Comparison of ENCODE assay signal across 12 cellular contexts in genomic region chr1:226657788-226658537, GRCh38.
DNase-seq lines count a peak whose midpoint lies in the region; ATAC-seq and TF ChIP-seq lines count a peak whose summit lies in the region.
"Had no signal": no experiment of that assay in that cellular context is flagged by ENCODE, and none has a peak within 500 bp of the region (broad histone marks: within the 10 kb centered on the region; RNA-seq: fewer than 3 reads in every experiment).

No MANE protein-coding gene starts in this region.

- peaks cover 0 to 2% (median 0%) of the 10 kb centered on the region in 7 donors for H3K9me3 Mint-ChIP-seq in CD14-positive monocyte
- H3K9me3 Mint-ChIP-seq in naive thymus-derived CD8-positive, alpha-beta T cell = no peaks in the 10 kb centered on the region
- H3K9me3 Mint-ChIP-seq: central memory CD8-positive, alpha-beta T cell had no signal

- H3K36me3 ChIP-seq in tibial nerve = no peaks in the 10 kb centered on the region

- no peak overlapping the region for H3K4me3 ChIP-seq in tibial nerve

- H3K27ac Mint-ChIP-seq in CD14-positive monocyte = peak overlapping the region in 5 of 7 donors; percentile 43 to 92 (median 82)
- no peak overlapping the region for H3K27ac Mint-ChIP-seq in naive thymus-derived CD8-positive, alpha-beta T cell

- H3K9me3 ChIP-seq in tibial nerve = no peaks in the 10 kb centered on the region

- peaks cover 39 to 43% of the 10 kb centered on the region in 2 donors for H3K36me3 Mint-ChIP-seq in CD14-positive monocyte
- H3K36me3 Mint-ChIP-seq in naive thymus-derived CD8-positive, alpha-beta T cell = peaks cover 0 to 29% (median 0%) of the 10 kb centered on the region in 3 donors

- H3K27me3 Mint-ChIP-seq in CD14-positive monocyte (ENCODE audit: low read depth in 3 of 3) = peaks cover 0 to 5% (median 4%) of the 10 kb centered on the region in 3 donors
- no peaks in the 10 kb centered on the region for H3K27me3 Mint-ChIP-seq in naive thymus-derived CD8-positive, alpha-beta T cell
- H3K27me3 Mint-ChIP-seq: central memory CD8-positive, alpha-beta T cell had no signal

- POLR2A ChIA-PET in naive thymus-derived CD8-positive, alpha-beta T cell (lab: Charles Lee) = interaction anchor here (0.7 to 33.5 kb wide), 6 partner anchors 5 to 81 kb away, joined by 3 to 613 read pairs (median 4); partner anchors contain the start of gene ITPKB

- H3K4me3 Mint-ChIP-seq in CD14-positive monocyte = no peak overlapping the region
- H3K4me3 Mint-ChIP-seq in naive thymus-derived CD8-positive, alpha-beta T cell = peak overlapping the region in 9 of 10 donors; percentile 6 to 92 (median 58)

- no peak for TF ChIP-seq CTCF in CD14-positive monocyte (IDR thresholded peaks at IDR 0.05)
- no peak for TF ChIP-seq CTCF in tibial nerve (IDR thresholded peaks at IDR 0.05)

- 49 to 54% methylated on average over 11 of the region's 11 CpGs for WGBS in tibial nerve, 2 donors

- DNase-seq in CD14-positive monocyte (ENCODE audit: low spot score) (no peak), NCI-H128 (lab: John Stamatoyannopoulos, UW; ENCODE audit: unreplicated experiment) (peak; percentile 22), tibial nerve (ENCODE audit: low spot score in 2 of 2) (no peak)
- peak in 1 of 10 donors; percentile 15 for DNase-seq in naive thymus-derived CD8-positive, alpha-beta T cell
- DNase-seq: DND-41, kidney glomerular epithelial cell, NCI-H1417 treated with DMSO at 0.1 percent for 48 hours had no signal

- H3K27ac ChIP-seq in angular gyrus (ENCODE audit: low read depth, low read length) (peak overlapping the region; percentile 83), tibial nerve (peak overlapping the region in 2 of 4 donors; percentile 67 to 75)

- TF ChIP-seq POLR2A in tibial nerve (IDR thresholded peaks at IDR 0.05) = no peak

- H3K27me3 ChIP-seq in tibial nerve = no peaks in the 10 kb centered on the region

- peaks cover 0 to 100% (median 94%) of the 10 kb centered on the region in 4 donors for H3K4me1 ChIP-seq in tibial nerve

- TF ChIP-seq EP300 in tibial nerve (IDR thresholded peaks at IDR 0.05) = peak in 1 of 2 donors; percentile 18

- no peak for ATAC-seq in naive thymus-derived CD8-positive, alpha-beta T cell
- ATAC-seq in GM21367 (IDR thresholded peaks at IDR 0.05; ENCODE audit: unreplicated experiment) = no peak
- ATAC-seq in HG02610 (IDR thresholded peaks at IDR 0.05; ENCODE audit: unreplicated experiment) = no peak
- ATAC-seq in GM18868 (IDR thresholded peaks at IDR 0.05; ENCODE audit: unreplicated experiment) = no peak

- intact Hi-C loops in CD14-positive monocyte (cut with micrococcal nuclease) = no loop called here

- H3K4me1 Mint-ChIP-seq in CD14-positive monocyte = peaks cover 79% of the 10 kb centered on the region
- peaks cover 0 to 52% (median 0%) of the 10 kb centered on the region in 4 donors for H3K4me1 Mint-ChIP-seq in naive thymus-derived CD8-positive, alpha-beta T cell

Comparison
In these comparisons a context has a peak if more than half of its experiments do, and no peak if none do; other contexts are left out.
1. H3K27ac Mint-ChIP-seq: peak in CD14-positive monocyte (5 of 7); none in naive thymus-derived CD8-positive, alpha-beta T cell (0 of 10).
2. H3K4me3 Mint-ChIP-seq: peak in naive thymus-derived CD8-positive, alpha-beta T cell (9 of 10); none in CD14-positive monocyte (0 of 2).